Comparison of ENCODE assay signal across 22 cellular contexts in genomic region chr4:86279247-86279960, GRCh38.
"Had no signal": no experiment of that assay in that cellular context is flagged by ENCODE, and none has a peak within 500 bp of the region (broad histone marks: within the 10 kb centered on the region; RNA-seq: fewer than 3 reads in every experiment).

No MANE protein-coding gene starts in this region.

- H3K27me3 ChIP-seq: sigmoid colon, transverse colon had no signal

- H3K4me3 ChIP-seq: lower lobe of right lung, mucosa of descending colon, psoas muscle, sigmoid colon, transverse colon had no signal

- H3K36me3 Mint-ChIP-seq: activated CD8-positive, alpha-beta memory T cell treated with anti-CD3 and anti-CD28 coated beads, Interleukin-2, amount 10 ng/mL, durations not matched to agents 7 days and 5 days; activated naive CD4-positive, alpha-beta T cell treated with anti-CD3 and anti-CD28 coated beads, Interleukin-2, amount 50 U/mL, for 72 hours; immature natural killer cell; natural killer cell; stimulated activated naive B cell treated with anti-CD40 and anti-IgM and Interleukin-4, amounts not matched to agents 10 μg/mL and 1 μg/mL and 100 μg/mL, for 72 hours had no signal

- ATAC-seq: activated CD8-positive, alpha-beta memory T cell treated with anti-CD3 and anti-CD28 coated beads, Interleukin-2, amount 10 ng/mL, durations not matched to agents 7 days and 5 days; activated naive CD4-positive, alpha-beta T cell treated with anti-CD3 and anti-CD28 coated beads, Interleukin-2, amount 50 U/mL, for 72 hours; esophagus mucosa; left cardiac atrium; lower lobe of right lung; mucosa of descending colon; natural killer cell; psoas muscle; stimulated activated naive B cell treated with anti-CD40 and anti-IgM and Interleukin-4, amounts not matched to agents 10 μg/mL and 1 μg/mL and 100 μg/mL, for 72 hours had no signal

- H3K27ac Mint-ChIP-seq: activated CD8-positive, alpha-beta memory T cell treated with anti-CD3 and anti-CD28 coated beads, Interleukin-2, amount 10 ng/mL, durations not matched to agents 7 days and 5 days; activated naive CD4-positive, alpha-beta T cell treated with anti-CD3 and anti-CD28 coated beads, Interleukin-2, amount 50 U/mL, for 72 hours; activated T-cell treated with anti-CD3 and anti-CD28 coated beads, Interleukin-2, amount 50 U/mL, for 24 hours; immature natural killer cell; natural killer cell; stimulated activated naive B cell treated with anti-CD40 and anti-IgM and Interleukin-4, amounts not matched to agents 10 μg/mL and 1 μg/mL and 100 μg/mL, for 72 hours had no signal

- H3K9me3 Mint-ChIP-seq: activated T-cell treated with anti-CD3 and anti-CD28 coated beads, Interleukin-2, amount 50 U/mL, for 24 hours; stimulated activated naive B cell treated with anti-CD40 and anti-IgM and Interleukin-4, amounts not matched to agents 10 μg/mL and 1 μg/mL and 100 μg/mL, for 72 hours had no signal

- H3K27me3 Mint-ChIP-seq: activated CD8-positive, alpha-beta memory T cell treated with anti-CD3 and anti-CD28 coated beads, Interleukin-2, amount 10 ng/mL, durations not matched to agents 7 days and 5 days had no signal

- H3K36me3 ChIP-seq: lower lobe of right lung, sigmoid colon, transverse colon had no signal

- H3K9me3 ChIP-seq: lower lobe of right lung, mucosa of descending colon, psoas muscle, sigmoid colon, transverse colon had no signal

- H3K4me1 ChIP-seq: lower lobe of right lung, psoas muscle, sigmoid colon, transverse colon had no signal

- H3K27ac ChIP-seq: lower lobe of right lung, psoas muscle, sigmoid colon, transverse colon had no signal

- H3K4me3 Mint-ChIP-seq: activated CD8-positive, alpha-beta memory T cell treated with anti-CD3 and anti-CD28 coated beads, Interleukin-2, amount 10 ng/mL, durations not matched to agents 7 days and 5 days; activated T-cell treated with anti-CD3 and anti-CD28 coated beads, Interleukin-2, amount 50 U/mL, for 24 hours; immature natural killer cell; natural killer cell; stimulated activated naive B cell treated with anti-CD40 and anti-IgM and Interleukin-4, amounts not matched to agents 10 μg/mL and 1 μg/mL and 100 μg/mL, for 72 hours had no signal

- DNase-seq: activated CD4-positive, alpha-beta T cell treated with anti-CD3 and anti-CD28 coated beads for 1 hour; activated CD4-positive, alpha-beta T cell treated with anti-CD3 and anti-CD28 coated beads, Interleukin-2, amount 50 U/mL, for 48 hours; activated CD8-positive, alpha-beta memory T cell treated with anti-CD3 and anti-CD28 coated beads, Interleukin-2, amount 10 ng/mL, durations not matched to agents 7 days and 5 days; activated effector memory CD4-positive, alpha-beta T cell treated with Interleukin-2 at 50 U/mL for 16 hours; activated T-cell treated with anti-CD3 and anti-CD28 coated beads, Interleukin-2, amount 50 U/mL, for 24 hours; amygdala; cerebellar nuclear complex; dermis blood vessel endothelial cell; glutamatergic neuron; immature natural killer cell; left cardiac atrium; lower lobe of right lung; mucosa of descending colon; natural killer cell; occipital lobe; psoas muscle; sigmoid colon; stimulated activated CD4-positive, alpha-beta T cell treated with anti-CD3 and anti-CD28 coated beads, Interleukin-2, amount 100 ng/mL, for 24 hours; stimulated activated naive B cell treated with anti-CD40 and anti-IgM and Interleukin-4, amounts not matched to agents 10 μg/mL and 1 μg/mL and 100 μg/mL, for 72 hours; transverse colon had no signal

- H3K4me1 Mint-ChIP-seq: activated CD8-positive, alpha-beta memory T cell treated with anti-CD3 and anti-CD28 coated beads, Interleukin-2, amount 10 ng/mL, durations not matched to agents 7 days and 5 days; immature natural killer cell; natural killer cell had no signal
